In genomic region chr9:22425551-22425950, GRCh38 we compare ENCODE assay signal across 22 cellular contexts. TPM values are rescaled to one million over a fixed set of nuclear protein-coding genes. Genes with fewer than 3 reads are reported as not detected.
"Had no signal": no experiment of that assay in that cellular context is flagged by ENCODE, and none has a peak within 500 bp of the region (broad histone marks: within the 10 kb centered on the region; RNA-seq: fewer than 3 reads in every experiment).

No MANE protein-coding gene starts in this region.

- H3K27ac ChIP-seq: coronary artery, dorsolateral prefrontal cortex, heart left ventricle, spleen, suprapubic skin, tibial artery, upper lobe of left lung, uterus had no signal

- DNase-seq: caudate nucleus; dorsolateral prefrontal cortex; effector CD8-positive, alpha-beta T cell; heart left ventricle; hippocampal formation; immature natural killer cell; mucosa of descending colon; natural killer cell; posterior cingulate gyrus; spleen; stimulated activated CD4-positive, alpha-beta T cell treated with anti-CD3 and anti-CD28 coated beads, Interleukin-15, amount 100 ng/mL, for 24 hours; stimulated activated CD4-positive, alpha-beta T cell treated with anti-CD3 and anti-CD28 coated beads, Interleukin-1b, Interleukin-23, amount 100 ng/mL, for 48 hours; stimulated activated naive CD4-positive, alpha-beta T cell treated with Interleukin-2 at 50 U/mL for 16 hours; tibial artery; upper lobe of left lung; uterus had no signal

- FAIRE-seq: endometrium, frontal cortex had no signal

- H3K4me1 Mint-ChIP-seq: immature natural killer cell, natural killer cell had no signal

- H3K36me3 ChIP-seq: heart left ventricle, spleen, suprapubic skin, tibial artery, upper lobe of left lung, uterus had no signal

- H3K4me1 ChIP-seq: heart left ventricle, spleen, suprapubic skin, tibial artery, upper lobe of left lung, uterus had no signal

- H3K36me3 Mint-ChIP-seq: immature natural killer cell, natural killer cell had no signal

- H3K27ac Mint-ChIP-seq: immature natural killer cell, natural killer cell had no signal

- H3K4me3 Mint-ChIP-seq: immature natural killer cell, natural killer cell had no signal

- H3K27me3 ChIP-seq: suprapubic skin, tibial artery, upper lobe of left lung, uterus had no signal

- ATAC-seq: esophagus mucosa, heart left ventricle, mucosa of descending colon, natural killer cell, sciatic nerve had no signal

- H3K9me3 ChIP-seq: heart left ventricle, mucosa of descending colon, spleen, suprapubic skin, tibial artery, upper lobe of left lung, uterus had no signal

- H3K4me3 ChIP-seq: coronary artery, dorsolateral prefrontal cortex, heart left ventricle, mucosa of descending colon, spleen, suprapubic skin, tibial artery, upper lobe of left lung, uterus had no signal

RNA-seq across cellular contexts. Expression of gene DMRTA1, which starts 21.1 kb away (rescaled TPM):
- total RNA-seq: natural killer cell had no signal
- polyA plus RNA-seq: immature natural killer cell had no signal
